7 cellular contexts compared by ENCODE assay signal in the genomic region with DNA sequence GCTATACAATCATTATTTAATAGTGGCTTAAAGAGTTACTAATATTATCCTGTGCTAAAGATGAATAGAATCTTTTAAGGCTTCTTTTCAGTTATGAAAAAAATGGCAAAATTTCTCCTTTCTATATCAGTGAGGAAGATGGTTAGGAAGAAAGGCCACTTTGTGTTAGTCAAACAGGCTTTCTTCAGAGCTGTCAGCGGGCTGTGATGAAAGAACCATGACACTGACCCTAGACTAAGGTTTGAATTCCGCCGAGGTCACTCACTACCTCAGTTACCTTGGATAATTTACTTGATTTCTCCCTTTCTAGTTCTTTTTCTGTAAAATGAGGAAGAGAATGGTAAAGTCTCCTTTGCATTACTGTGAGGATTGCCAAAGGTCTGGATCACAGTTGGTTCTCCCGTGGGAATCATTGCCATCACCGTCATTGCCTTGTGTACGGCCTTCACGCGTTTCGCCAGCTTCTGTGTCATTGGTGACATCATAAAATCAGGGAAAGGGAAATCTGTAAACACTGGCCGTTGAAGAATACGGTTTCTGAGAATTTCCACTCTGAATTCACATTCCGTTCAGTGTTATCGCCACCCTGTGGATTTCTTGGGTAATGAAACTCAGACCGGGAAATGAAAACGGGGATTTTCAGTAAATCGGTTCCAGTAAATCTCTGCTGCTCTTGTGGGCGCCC. TPM values are rescaled to one million over a fixed set of nuclear protein-coding genes. Genes with fewer than 3 reads are reported as not detected.
A peak's percentile ranks its signal among the peaks of the same experiment; 100 is the strongest.
DNase-seq lines count a peak whose midpoint lies in the region; ATAC-seq, FAIRE-seq and TF ChIP-seq lines count a peak whose summit lies in the region.

No MANE protein-coding gene starts in this region.

- in situ Hi-C loops in GM13976 (cut with MboI; ENCODE audit: low sequenced_read_pairs, unreplicated experiment) (no loop called here), GM12878 (cut with MboI) (loop anchor here (5.0 kb wide), 1 partner anchor 513 kb away; no protein-coding TSS in a partner anchor)

- intact Hi-C loops in GM12878 (cut with micrococcal nuclease; ENCODE audit: unreplicated experiment), result loop anchor here (1.0 to 5.0 kb wide), 5 partner anchors 27 to 515 kb away; a partner anchor contains a TSS

- CTCF ChIA-PET in GM12878 (lab: Yijun Ruan, JAX), result interaction anchor here (0.6 to 3.4 kb wide), 54 partner anchors 9 to 999 kb away, joined by 3 to 46 read pairs (median 4); a partner anchor contains a TSS

- peak overlapping the region; percentile 33; the same call in 1 of the 2 replicates for H3K4me3 ChIP-seq in GM12878
- peak overlapping the region; percentile 26 for H3K4me3 ChIP-seq in skeletal muscle cell (ENCODE audit: low read depth, low read length)

- no TSS peak for BruUV-seq in GM12878 (replicated peaks; lab: Mats Ljungman, UMichigan)

- no peaks in the 10 kb centered on the region for H3K36me3 ChIP-seq in GM12878 (ENCODE audit: control insufficient read depth in 2 of 2, insufficient read depth in 2 of 2, low read length in 1 of 2)

- no peaks in the 10 kb centered on the region for H3K9me3 ChIP-seq in GM12878 (replicated peaks; ENCODE audit: control insufficient read depth, insufficient read depth, low read length)

- TF ChIP-seq EP300 in GM12878 (IDR thresholded peaks at IDR 0.05; ENCODE audit: borderline replicate concordance in 1 of 2, control insufficient read depth in 1 of 2, low read depth in 2 of 2, low read length in 2 of 2), result no peak

- RAD21 ChIA-PET in GM12878 (lab: Charles Lee; ENCODE audit: unreplicated experiment), result interaction anchor here (0.5 to 2.5 kb wide), 25 partner anchors 10 to 450 kb away, joined by 3 to 16 read pairs (median 4); a partner anchor contains a TSS

- TF ChIP-seq RAD21 in GM12878 (IDR thresholded peaks at IDR 0.05; ENCODE audit: insufficient read depth, low read depth, low read length), result peak; percentile 91

- SMC1A ChIA-PET in GM12878 (lab: Charles Lee; ENCODE audit: uncharacterized antibody, unreplicated experiment), result interaction anchor here (0.5 to 3.7 kb wide), 28 partner anchors 9 to 590 kb away, joined by 3 to 35 read pairs (median 4); a partner anchor contains a TSS

- H3K4me1 ChIP-seq in GM12878 (ENCODE audit: control insufficient read depth, insufficient read depth, low read length), result no peaks in the 10 kb centered on the region

- H4K20me1 ChIP-seq in GM12878 (ENCODE audit: control insufficient read depth, insufficient read depth), result no peaks in the 10 kb centered on the region

- peak overlapping the region; percentile 96 for H2AFZ ChIP-seq in GM12878 (ENCODE audit: control insufficient read depth, low read depth, low read length)

- H3K79me2 ChIP-seq in GM12878 (ENCODE audit: control insufficient read depth, insufficient read depth, low read length), result no peaks in the 10 kb centered on the region

- H3K27ac ChIP-seq in GM12878 (ENCODE audit: control insufficient read depth, insufficient read depth), result no peak overlapping the region

- peak overlapping the region; percentile 72 for H3K4me2 ChIP-seq in GM12878 (ENCODE audit: control insufficient read depth, insufficient read depth)

- WGBS in GM12878 (ENCODE audit: insufficient coverage, insufficient replicate concordance, low lambda C conversion rate, missing lambda C conversion rate), result 9% methylated on average over 17 of the region's 17 CpGs

- no peak for TF ChIP-seq POLR2A in GM12878 (IDR thresholded peaks at IDR 0.05; ENCODE audit: low read depth, low read length)

- FAIRE-seq in GM12878 (lab: Jason Lieb, UNC), result peak; percentile 98

- ATAC-seq in HG02840 (IDR thresholded peaks at IDR 0.05; ENCODE audit: low FRiP score, unreplicated experiment), result peak; percentile 85
- peak; percentile 99 for ATAC-seq in GM12878

- DNase-seq in GM13976 (ENCODE audit: low spot score) (peak; percentile 64), NCI-H1694 treated with DMSO at 0.1 percent for 48 hours (lab: John Stamatoyannopoulos, UW) (peak; percentile 93), T-helper 9 cell (peak; percentile 24), GM12878 (ENCODE audit: low read depth, low spot score) (peak; percentile 68), iPS DF 4.7 (ENCODE audit: extremely low read depth, low spot score) (peak; percentile 84), skeletal muscle cell (ENCODE audit: low read depth) (peak; percentile 88)

- 0 out of 2 replicates have a peak overlapping the region, but pooled peaks have one; percentile 5 for H3K9ac ChIP-seq in GM12878 (ENCODE audit: control insufficient read depth, insufficient read depth, low read length)

- H3K27me3 ChIP-seq in GM12878 (replicated peaks in 1 of 2; ENCODE audit: control insufficient read depth in 2 of 2, insufficient read depth in 2 of 2, low read length in 1 of 2), result no peaks in the 10 kb centered on the region; a peak in 1 of 4 replicates

- POLR2A ChIA-PET in GM12878 (lab: Charles Lee), result interaction anchor here (0.7 to 2.6 kb wide), 2 partner anchors 32 to 177 kb away, joined by 4 to 7 read pairs; no protein-coding TSS in a partner anchor

- TF ChIP-seq CTCF in GM13976 (IDR thresholded peaks at IDR 0.05; ENCODE audit: borderline replicate concordance, control extremely low read depth, extremely low read depth, insufficient read depth, missing control alignments), result peak; percentile 81
- peak; percentile 84 to 98 (median 96); a peak in 5 of 6 replicates for TF ChIP-seq CTCF in GM12878 (IDR thresholded peaks at IDR 0.05 in 2 of 3, conservative IDR thresholded peaks at IDR 0.05 in 1 of 3; ENCODE audit: control insufficient read depth in 2 of 3, extremely low read depth in 1 of 3, insufficient read depth in 1 of 3, low read depth in 3 of 3, low read length in 3 of 3)

TF ChIP-seq in GM12878, 131 proteins besides CTCF, POLR2A, EP300 and RAD21 (continues in another document):
- TF ChIP-seq ATF7 (IDR thresholded peaks at IDR 0.05; ENCODE audit: low read depth), result peak; percentile 86
- TF ChIP-seq SIX5 (IDR thresholded peaks at IDR 0.05; ENCODE audit: low read depth, low read length, severe bottlenecking), result no peak
- TF ChIP-seq YY1 (IDR thresholded peaks at IDR 0.05; ENCODE audit: low read depth, low read length), result peak; percentile 74

RNA-seq across cellular contexts. Expression of a gene that starts 26.7 kb away (rescaled TPM):
- 110 and 114 TPM in 2 replicates for total RNA-seq in GM12878 (2013; cell fraction: nucleolus; rRNA removed)
- 71.7 and 83.5 TPM in 2 replicates for total RNA-seq in GM12878 (2014; rRNA removed)
- total RNA-seq in GM12878 (2014; rRNA removed; fragmentation: Illumina TruSeq; extraction: Trizol), result 110 TPM in 2 replicates
- total RNA-seq in GM12878 (2021), result 221 and 234 TPM in 2 replicates
- polyA plus RNA-seq in GM12878 (2011; ENCODE audit: low read depth), result 46.5 TPM
- 97.2 and 98.6 TPM in 2 replicates for polyA plus RNA-seq in GM12878 (2011; rRNA removed)
- 115 and 130 TPM in 2 replicates for polyA plus RNA-seq in GM12878 (2011; cell fraction: cytosol; rRNA removed)
- 180 and 225 TPM in 2 replicates for polyA plus RNA-seq in GM12878 (2011; cell fraction: nucleus; rRNA removed)
- polyA plus RNA-seq in GM12878 (2012), result 88.0 and 148 TPM in 2 replicates
- 162 and 211 TPM in 2 replicates for polyA plus RNA-seq in GM12878 (2014; fragmentation: Illumina TruSeq; extraction: Trizol)
- polyA plus RNA-seq in GM12878 (2014; fragmentation: Nextera tagmentation; extraction: Ambion mirVana), result 100 to 1,000 TPM in 1 of 2 experiments, 10 to 100 TPM in 1; 49.1 to 113 TPM
- 116 and 123 TPM in 2 replicates for polyA plus RNA-seq in GM12878 (2014; rRNA removed)
- polyA plus RNA-seq in GM12878 (2016; fragmentation: Nextera tagmentation; extraction: Ambion mirVana), result 100 to 1,000 TPM in 1 of 2 experiments, 10 to 100 TPM in 1; 25.9 to 169 TPM
- polyA minus RNA-seq in GM12878 (2011; rRNA and poly(A)+ RNA removed), result 59.5 and 81.5 TPM in 2 replicates
- polyA minus RNA-seq in GM12878 (2011; cell fraction: cytosol; rRNA and poly(A)+ RNA removed), result 34.6 and 35.9 TPM in 2 replicates
- 102 and 136 TPM in 2 replicates for polyA minus RNA-seq in GM12878 (2011; cell fraction: nucleus; rRNA and poly(A)+ RNA removed)

RNA-seq across cellular contexts. Expression of a gene that starts 52.6 kb away (rescaled TPM):
- 0.66 and 2.3 TPM in 2 replicates for total RNA-seq in GM12878 (2013; cell fraction: nucleolus; rRNA removed)
- total RNA-seq in GM12878 (2014; rRNA removed), result not detected in 2 replicates
- total RNA-seq in GM12878 (2014; rRNA removed; fragmentation: Illumina TruSeq; extraction: Trizol), result not detected in 2 replicates
- not detected in 2 replicates for total RNA-seq in GM12878 (2021)
- polyA plus RNA-seq in GM12878 (2011; ENCODE audit: low read depth), result not detected
- not detected in 2 replicates for polyA plus RNA-seq in GM12878 (2011; rRNA removed)
- not detected in 2 replicates for polyA plus RNA-seq in GM12878 (2011; cell fraction: cytosol; rRNA removed)
- 0.16 and 0.18 TPM in 2 replicates for polyA plus RNA-seq in GM12878 (2011; cell fraction: nucleus; rRNA removed)
- not detected in 2 replicates for polyA plus RNA-seq in GM12878 (2012)
- not detected in 2 replicates for polyA plus RNA-seq in GM12878 (2014; fragmentation: Illumina TruSeq; extraction: Trizol)
- not detected for polyA plus RNA-seq in GM12878 (2014; fragmentation: Nextera tagmentation; extraction: Ambion mirVana)
- polyA plus RNA-seq in GM12878 (2014; rRNA removed), result not detected in 2 replicates
- polyA plus RNA-seq in GM12878 (2016; fragmentation: Nextera tagmentation; extraction: Ambion mirVana), result not detected
- polyA minus RNA-seq in GM12878 (2011; rRNA and poly(A)+ RNA removed), result 1.2 and 1.3 TPM in 2 replicates
- not detected in 2 replicates for polyA minus RNA-seq in GM12878 (2011; cell fraction: cytosol; rRNA and poly(A)+ RNA removed)
- polyA minus RNA-seq in GM12878 (2011; cell fraction: nucleus; rRNA and poly(A)+ RNA removed), result 1.7 and 2.8 TPM in 2 replicates

RNA-seq across cellular contexts. Expression of a gene that starts 57.2 kb away (rescaled TPM):
- 1.2 and 1.6 TPM in 2 replicates for total RNA-seq in GM12878 (2013; cell fraction: nucleolus; rRNA removed)
- not detected in 2 replicates for total RNA-seq in GM12878 (2014; rRNA removed)
- not detected in 2 replicates for total RNA-seq in GM12878 (2014; rRNA removed; fragmentation: Illumina TruSeq; extraction: Trizol)
- not detected in 2 replicates for total RNA-seq in GM12878 (2021)
- not detected for polyA plus RNA-seq in GM12878 (2011; ENCODE audit: low read depth)
- polyA plus RNA-seq in GM12878 (2011; rRNA removed), result 0.13 TPM in 1 of 2 replicates, not detected in the other
- polyA plus RNA-seq in GM12878 (2011; cell fraction: cytosol; rRNA removed), result not detected in 2 replicates
- polyA plus RNA-seq in GM12878 (2011; cell fraction: nucleus; rRNA removed), result 0.39 and 0.50 TPM in 2 replicates
- not detected in 2 replicates for polyA plus RNA-seq in GM12878 (2012)
- not detected in 2 replicates for polyA plus RNA-seq in GM12878 (2014; fragmentation: Illumina TruSeq; extraction: Trizol)
- polyA plus RNA-seq in GM12878 (2014; fragmentation: Nextera tagmentation; extraction: Ambion mirVana), result not detected
- polyA plus RNA-seq in GM12878 (2014; rRNA removed), result not detected in 2 replicates
- polyA plus RNA-seq in GM12878 (2016; fragmentation: Nextera tagmentation; extraction: Ambion mirVana), result not detected
- polyA minus RNA-seq in GM12878 (2011; rRNA and poly(A)+ RNA removed), result 0.77 and 0.80 TPM in 2 replicates
- polyA minus RNA-seq in GM12878 (2011; cell fraction: cytosol; rRNA and poly(A)+ RNA removed), result not detected in 2 replicates
- 2.2 and 2.4 TPM in 2 replicates for polyA minus RNA-seq in GM12878 (2011; cell fraction: nucleus; rRNA and poly(A)+ RNA removed)

Comparison
In these comparisons a context has a peak if more than half of its experiments do, and no peak if none do; other contexts are left out.
1. DNase-seq: peak in every context shown above with its lines; median percentile 93 in NCI-H1694 treated with DMSO at 0.1 percent for 48 hours; 88 in skeletal muscle cell; 84 in iPS DF 4.7; 68 in GM12878; 64 in GM13976; 24 in T-helper 9 cell.